In the genomic region with DNA sequence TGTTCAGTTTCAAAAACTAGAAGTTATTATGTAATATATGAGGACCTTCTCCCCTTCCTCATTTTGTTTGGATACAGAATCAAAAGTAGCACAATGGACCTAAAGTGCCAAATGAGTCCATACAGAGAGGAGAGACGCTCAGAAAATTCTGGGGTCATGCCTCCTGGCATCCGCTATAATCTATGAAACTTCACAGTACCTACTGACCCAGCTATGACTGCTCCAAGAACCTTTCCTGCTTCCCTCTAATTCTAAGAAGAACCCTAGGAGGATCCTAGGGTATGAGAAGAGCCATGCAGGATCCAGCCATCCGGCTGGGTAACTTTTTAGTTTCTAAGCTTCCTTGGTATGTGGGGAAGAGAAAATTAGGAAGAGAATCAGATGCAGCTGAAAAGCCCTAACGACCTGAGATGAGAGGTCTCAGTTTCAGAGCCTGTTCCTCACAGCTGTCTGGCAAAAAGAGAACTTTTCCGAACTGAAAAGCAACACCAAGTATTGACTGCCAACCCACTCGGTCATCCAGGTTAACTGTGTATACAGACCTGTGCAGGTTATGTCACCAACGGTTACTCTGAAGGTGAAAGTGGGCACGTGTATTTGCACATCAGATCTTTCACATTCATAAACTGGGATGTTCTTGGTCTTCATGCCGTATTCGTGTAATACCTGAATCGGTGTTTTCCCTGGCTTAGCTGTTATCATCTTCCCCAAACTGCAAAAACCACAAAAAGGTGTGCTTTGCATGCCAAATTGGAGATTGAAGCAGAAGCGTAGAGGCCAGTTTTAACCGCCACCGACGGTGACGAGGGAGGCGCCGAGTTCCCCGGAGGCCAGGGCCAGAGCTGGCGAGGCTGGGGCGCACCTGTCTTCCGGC, we compare ENCODE assay signal across 1 cellular context.
TF ChIP-seq lines count a peak whose summit lies in the region.

No MANE protein-coding gene starts in this region.

TF ChIP-seq in HepG2, 621 proteins besides CTCF, POLR2A, EP300 and RAD21 (continued from another document and continues in another):
- TF ChIP-seq CREM (IDR thresholded peaks at IDR 0.05) (no peak), CREM (CRISPR knock-in tag; IDR thresholded peaks at IDR 0.05) (no peak), ZNF792 (CRISPR knock-in tag; IDR thresholded peaks at IDR 0.05) (peak; percentile 11; the same call in 1 of the 2 replicates), ZBTB3 (CRISPR knock-in tag; IDR thresholded peaks at IDR 0.05; ENCODE audit: borderline replicate concordance, low read depth) (no peak), ZFP41 (CRISPR knock-in tag; IDR thresholded peaks at IDR 0.05; ENCODE audit: borderline replicate concordance) (no peak), ZNF790 (CRISPR knock-in tag; IDR thresholded peaks at IDR 0.05; ENCODE audit: borderline replicate concordance) (no peak), REPIN1 (CRISPR knock-in tag; IDR thresholded peaks at IDR 0.05; ENCODE audit: borderline replicate concordance, low read depth) (no peak), IRX3 (CRISPR knock-in tag; IDR thresholded peaks at IDR 0.05; ENCODE audit: borderline replicate concordance, low read depth) (peak; percentile 43; the same call in 1 of the 2 replicates), ZNF552 (CRISPR knock-in tag; IDR thresholded peaks at IDR 0.05; ENCODE audit: borderline replicate concordance) (no peak), MTF2 (CRISPR knock-in tag; IDR thresholded peaks at IDR 0.05; ENCODE audit: borderline replicate concordance) (peak; percentile 20; the same call in 1 of the 2 replicates), KAT7 (CRISPR knock-in tag; IDR thresholded peaks at IDR 0.05; ENCODE audit: borderline replicate concordance) (0 out of 2 replicates have a peak, but pooled peaks have one; percentile 79), ZFP36L2 (CRISPR knock-in tag; IDR thresholded peaks at IDR 0.05) (no peak), ZNF224 (CRISPR knock-in tag; IDR thresholded peaks at IDR 0.05) (peak; percentile 47; the same call in 1 of the 2 replicates), CEBPG (CRISPR knock-in tag; IDR thresholded peaks at IDR 0.05) (0 out of 2 replicates have a peak, but pooled peaks have one; percentile 3), SNAI1 (CRISPR knock-in tag; IDR thresholded peaks at IDR 0.05; ENCODE audit: borderline replicate concordance) (peak; percentile 19; the same call in 1 of the 2 replicates), ZNF18 (CRISPR knock-in tag; IDR thresholded peaks at IDR 0.05; ENCODE audit: insufficient replicate concordance) (peak; percentile 55), GATAD1 (CRISPR knock-in tag; IDR thresholded peaks at IDR 0.05) (no peak), SMYD3 (CRISPR knock-in tag; IDR thresholded peaks at IDR 0.05) (peak; percentile 45; the same call in 1 of the 2 replicates), ZNF326 (CRISPR knock-in tag; IDR thresholded peaks at IDR 0.05; ENCODE audit: borderline replicate concordance) (no peak), FOXA1 (IDR thresholded peaks at IDR 0.05) (no peak), FOXA1 (CRISPR knock-in tag; IDR thresholded peaks at IDR 0.05) (0 out of 2 replicates have a peak, but pooled peaks have one; percentile 10), GATAD2A (CRISPR knock-in tag; IDR thresholded peaks at IDR 0.05) (0 out of 2 replicates have a peak, but pooled peaks have one; percentile 11), FOXA3 (CRISPR knock-in tag; IDR thresholded peaks at IDR 0.05) (no peak), HOMEZ (CRISPR knock-in tag; IDR thresholded peaks at IDR 0.05; ENCODE audit: low read depth) (no peak), CSRNP2 (CRISPR knock-in tag; conservative IDR thresholded peaks at IDR 0.05; ENCODE audit: low read depth) (no peak), ZNF354B (CRISPR knock-in tag; IDR thresholded peaks at IDR 0.05) (peak; percentile 49; the same call in 1 of the 2 replicates), ZNF83 (CRISPR knock-in tag; IDR thresholded peaks at IDR 0.05; ENCODE audit: borderline replicate concordance) (0 out of 2 replicates have a peak, but pooled peaks have one; percentile 26), ZBTB25 (CRISPR knock-in tag; IDR thresholded peaks at IDR 0.05) (no peak), DR1 (CRISPR knock-in tag; IDR thresholded peaks at IDR 0.05) (no peak), THYN1 (CRISPR knock-in tag; IDR thresholded peaks at IDR 0.05; ENCODE audit: borderline replicate concordance, low read depth) (0 out of 2 replicates have a peak, but pooled peaks have one; percentile 53), ZNF615 (CRISPR knock-in tag; IDR thresholded peaks at IDR 0.05; ENCODE audit: borderline replicate concordance) (peak; percentile 89; the same call in 1 of the 2 replicates), KDM5A (IDR thresholded peaks at IDR 0.05; ENCODE audit: borderline replicate concordance, low read length) (peak; percentile 64; the same call in 1 of the 2 replicates), ATRX (CRISPR knock-in tag; IDR thresholded peaks at IDR 0.05; ENCODE audit: borderline replicate concordance) (peak; percentile 87; the same call in 1 of the 2 replicates), THAP8 (CRISPR knock-in tag; IDR thresholded peaks at IDR 0.05; ENCODE audit: borderline replicate concordance) (no peak), ZNF331 (CRISPR knock-in tag; IDR thresholded peaks at IDR 0.05) (no peak), ZNF841 (CRISPR knock-in tag; IDR thresholded peaks at IDR 0.05; ENCODE audit: borderline replicate concordance) (no peak), ZNF605 (CRISPR knock-in tag; IDR thresholded peaks at IDR 0.05) (0 out of 2 replicates have a peak, but pooled peaks have one; percentile 30), TOE1 (CRISPR knock-in tag; IDR thresholded peaks at IDR 0.05) (no peak), MED1 (CRISPR knock-in tag; IDR thresholded peaks at IDR 0.05) (no peak), ZNF777 (CRISPR knock-in tag; IDR thresholded peaks at IDR 0.05) (0 out of 2 replicates have a peak, but pooled peaks have one; percentile 49)
- TF ChIP-seq, protein P1, sequence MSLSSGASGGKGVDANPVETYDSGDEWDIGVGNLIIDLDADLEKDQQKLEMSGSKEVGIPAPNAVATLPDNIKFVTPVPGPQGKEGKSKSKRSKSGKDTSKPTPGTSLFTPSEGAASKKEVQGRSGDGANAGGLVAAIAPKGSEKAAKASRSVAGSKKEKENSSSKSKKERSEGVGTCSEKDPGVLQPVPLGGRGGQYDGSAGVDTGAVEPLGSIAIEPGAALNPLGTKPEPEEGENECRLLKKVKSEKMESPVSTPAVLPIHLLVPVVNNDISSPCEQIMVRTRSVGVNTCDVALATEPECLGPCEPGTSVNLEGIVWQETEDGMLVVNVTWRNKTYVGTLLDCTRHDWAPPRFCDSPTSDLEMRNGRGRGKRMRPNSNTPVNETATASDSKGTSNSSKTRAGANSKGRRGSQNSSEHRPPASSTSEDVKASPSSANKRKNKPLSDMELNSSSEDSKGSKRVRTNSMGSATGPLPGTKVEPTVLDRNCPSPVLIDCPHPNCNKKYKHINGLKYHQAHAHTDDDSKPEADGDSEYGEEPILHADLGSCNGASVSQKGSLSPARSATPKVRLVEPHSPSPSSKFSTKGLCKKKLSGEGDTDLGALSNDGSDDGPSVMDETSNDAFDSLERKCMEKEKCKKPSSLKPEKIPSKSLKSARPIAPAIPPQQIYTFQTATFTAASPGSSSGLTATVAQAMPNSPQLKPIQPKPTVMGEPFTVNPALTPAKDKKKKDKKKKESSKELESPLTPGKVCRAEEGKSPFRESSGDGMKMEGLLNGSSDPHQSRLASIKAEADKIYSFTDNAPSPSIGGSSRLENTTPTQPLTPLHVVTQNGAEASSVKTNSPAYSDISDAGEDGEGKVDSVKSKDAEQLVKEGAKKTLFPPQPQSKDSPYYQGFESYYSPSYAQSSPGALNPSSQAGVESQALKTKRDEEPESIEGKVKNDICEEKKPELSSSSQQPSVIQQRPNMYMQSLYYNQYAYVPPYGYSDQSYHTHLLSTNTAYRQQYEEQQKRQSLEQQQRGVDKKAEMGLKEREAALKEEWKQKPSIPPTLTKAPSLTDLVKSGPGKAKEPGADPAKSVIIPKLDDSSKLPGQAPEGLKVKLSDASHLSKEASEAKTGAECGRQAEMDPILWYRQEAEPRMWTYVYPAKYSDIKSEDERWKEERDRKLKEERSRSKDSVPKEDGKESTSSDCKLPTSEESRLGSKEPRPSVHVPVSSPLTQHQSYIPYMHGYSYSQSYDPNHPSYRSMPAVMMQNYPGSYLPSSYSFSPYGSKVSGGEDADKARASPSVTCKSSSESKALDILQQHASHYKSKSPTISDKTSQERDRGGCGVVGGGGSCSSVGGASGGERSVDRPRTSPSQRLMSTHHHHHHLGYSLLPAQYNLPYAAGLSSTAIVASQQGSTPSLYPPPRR (CRISPR knock-in tag; IDR thresholded peaks at IDR 0.05; ENCODE audit: borderline replicate concordance) = no peak
- TF ChIP-seq, protein P2, sequence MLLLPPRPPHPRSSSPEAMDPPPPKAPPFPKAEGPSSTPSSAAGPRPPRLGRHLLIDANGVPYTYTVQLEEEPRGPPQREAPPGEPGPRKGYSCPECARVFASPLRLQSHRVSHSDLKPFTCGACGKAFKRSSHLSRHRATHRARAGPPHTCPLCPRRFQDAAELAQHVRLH (CRISPR knock-in tag; IDR thresholded peaks at IDR 0.05; ENCODE audit: borderline replicate concordance, low read depth) = no peak
- TF ChIP-seq, protein P3, sequence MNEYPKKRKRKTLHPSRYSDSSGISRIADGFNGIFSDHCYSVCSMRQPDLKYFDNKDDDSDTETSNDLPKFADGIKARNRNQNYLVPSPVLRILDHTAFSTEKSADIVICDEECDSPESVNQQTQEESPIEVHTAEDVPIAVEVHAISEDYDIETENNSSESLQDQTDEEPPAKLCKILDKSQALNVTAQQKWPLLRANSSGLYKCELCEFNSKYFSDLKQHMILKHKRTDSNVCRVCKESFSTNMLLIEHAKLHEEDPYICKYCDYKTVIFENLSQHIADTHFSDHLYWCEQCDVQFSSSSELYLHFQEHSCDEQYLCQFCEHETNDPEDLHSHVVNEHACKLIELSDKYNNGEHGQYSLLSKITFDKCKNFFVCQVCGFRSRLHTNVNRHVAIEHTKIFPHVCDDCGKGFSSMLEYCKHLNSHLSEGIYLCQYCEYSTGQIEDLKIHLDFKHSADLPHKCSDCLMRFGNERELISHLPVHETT (CRISPR knock-in tag; conservative IDR thresholded peaks at IDR 0.05) = no peak
